1 cellular context compared by ENCODE assay signal in the genomic region with DNA sequence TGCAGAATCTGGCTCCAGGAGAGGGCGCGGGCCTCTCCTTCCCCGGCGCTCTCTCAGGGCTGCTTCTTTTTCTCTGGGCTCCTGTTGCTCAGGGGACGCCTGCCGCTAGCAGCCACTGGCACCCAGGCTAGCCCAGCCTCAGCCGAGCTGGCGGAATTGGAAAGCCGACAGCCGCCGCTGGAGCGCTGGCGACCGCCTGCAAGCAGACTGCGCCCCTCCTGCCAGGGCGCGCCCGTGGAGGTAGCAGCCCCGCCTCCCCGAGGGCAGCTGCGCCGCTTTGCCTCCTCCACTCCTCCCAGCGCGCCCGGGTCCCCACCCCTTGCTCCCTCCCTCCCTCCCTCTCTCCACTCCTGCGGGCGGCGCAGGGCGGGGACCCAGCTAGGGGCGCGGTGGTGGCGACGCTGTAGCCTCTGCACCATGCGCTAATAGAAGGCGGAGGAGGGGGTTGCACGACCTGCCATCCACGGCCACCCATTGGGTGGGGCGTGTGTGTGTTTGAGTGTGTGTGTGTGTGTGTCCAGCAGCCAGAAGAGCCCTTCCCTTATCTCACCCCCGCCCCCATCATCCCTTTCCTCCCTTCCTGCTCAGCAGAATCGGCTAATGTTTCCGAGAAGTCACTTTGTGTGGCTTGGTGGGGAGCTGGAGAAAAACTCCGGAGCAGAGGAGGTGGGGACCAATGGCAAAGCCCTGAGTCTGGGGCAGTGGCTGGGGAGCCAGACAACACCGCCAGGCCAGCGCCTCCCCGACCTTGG.
TF ChIP-seq lines count a peak whose summit lies in the region.

SCN9A (minus strand) TSS at position 209 of the 752 bp plus-strand sequence. CDS start 64,188 bp downstream, outside the sequence.

TF ChIP-seq in HEK293, 187 proteins besides CTCF, POLR2A, EP300 and RAD21 (continued from another document):
- TF ChIP-seq, protein P1, sequence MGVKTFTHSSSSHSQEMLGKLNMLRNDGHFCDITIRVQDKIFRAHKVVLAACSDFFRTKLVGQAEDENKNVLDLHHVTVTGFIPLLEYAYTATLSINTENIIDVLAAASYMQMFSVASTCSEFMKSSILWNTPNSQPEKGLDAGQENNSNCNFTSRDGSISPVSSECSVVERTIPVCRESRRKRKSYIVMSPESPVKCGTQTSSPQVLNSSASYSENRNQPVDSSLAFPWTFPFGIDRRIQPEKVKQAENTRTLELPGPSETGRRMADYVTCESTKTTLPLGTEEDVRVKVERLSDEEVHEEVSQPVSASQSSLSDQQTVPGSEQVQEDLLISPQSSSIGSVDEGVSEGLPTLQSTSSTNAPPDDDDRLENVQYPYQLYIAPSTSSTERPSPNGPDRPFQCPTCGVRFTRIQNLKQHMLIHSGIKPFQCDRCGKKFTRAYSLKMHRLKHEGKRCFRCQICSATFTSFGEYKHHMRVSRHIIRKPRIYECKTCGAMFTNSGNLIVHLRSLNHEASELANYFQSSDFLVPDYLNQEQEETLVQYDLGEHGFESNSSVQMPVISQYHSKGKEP (tag by site-specific recombination; IDR thresholded peaks at IDR 0.05), result peak; percentile 47
- TF ChIP-seq ZNF707 (tag by site-specific recombination; IDR thresholded peaks at IDR 0.05), result no peak
- TF ChIP-seq ZNF549 (tag by site-specific recombination; IDR thresholded peaks at IDR 0.05), result no peak
- TF ChIP-seq ZEB2 (tag by site-specific recombination; IDR thresholded peaks at IDR 0.05), result peak; percentile 9; the same call in 1 of the 2 replicates
- peak; percentile 98 for TF ChIP-seq ZNF341 (tag by site-specific recombination; IDR thresholded peaks at IDR 0.05; ENCODE audit: low read depth)
- 0 out of 2 replicates have a peak, but pooled peaks have one; percentile 16 for TF ChIP-seq INSM2 (tag by site-specific recombination; IDR thresholded peaks at IDR 0.05)
- TF ChIP-seq ZNF423 (tag by site-specific recombination; IDR thresholded peaks at IDR 0.05), result peak; percentile 68
- TF ChIP-seq FEZF1 (tag by site-specific recombination; IDR thresholded peaks at IDR 0.05), result 0 out of 2 replicates have a peak, but pooled peaks have one; percentile 13
- peak; percentile 97 for TF ChIP-seq SCRT2 (tag by site-specific recombination; IDR thresholded peaks at IDR 0.05)
- no peak for TF ChIP-seq PRDM6 (tag by site-specific recombination; IDR thresholded peaks at IDR 0.05)
- TF ChIP-seq ZNF350 (tag by site-specific recombination; IDR thresholded peaks at IDR 0.05), result no peak
- TF ChIP-seq BCL11A (tag by site-specific recombination; IDR thresholded peaks at IDR 0.05; ENCODE audit: low read depth), result no peak
- TF ChIP-seq MZF1 (tag by site-specific recombination; IDR thresholded peaks at IDR 0.05; ENCODE audit: borderline replicate concordance), result peak; percentile 58; the same call in 1 of the 2 replicates
- peak; percentile 54; the same call in 1 of the 2 replicates for TF ChIP-seq KLF10 (tag by site-specific recombination; IDR thresholded peaks at IDR 0.05)
- TF ChIP-seq ZNF837 (tag by site-specific recombination; IDR thresholded peaks at IDR 0.05), result no peak
- peak; percentile 29; the same call in 1 of the 2 replicates for TF ChIP-seq ZNF777 (tag by site-specific recombination; IDR thresholded peaks at IDR 0.05; ENCODE audit: borderline replicate concordance)
- peak; percentile 90 for TF ChIP-seq GLIS2 (tag by site-specific recombination; IDR thresholded peaks at IDR 0.05)
- TF ChIP-seq ZNF76 (tag by site-specific recombination; IDR thresholded peaks at IDR 0.05; ENCODE audit: borderline replicate concordance, low read depth), result peak; percentile 72
- TF ChIP-seq KLF17 (tag by site-specific recombination; IDR thresholded peaks at IDR 0.05), result peak; percentile 60; the same call in 1 of the 2 replicates
- no peak for TF ChIP-seq ZNF785 (tag by site-specific recombination; IDR thresholded peaks at IDR 0.05)
- peak; percentile 94 for TF ChIP-seq KLF1 (tag by site-specific recombination; IDR thresholded peaks at IDR 0.05)
- 0 out of 2 replicates have a peak, but pooled peaks have one; percentile 49 for TF ChIP-seq ZNF692 (tag by site-specific recombination; IDR thresholded peaks at IDR 0.05)
- peak; percentile 8; the same call in 1 of the 2 replicates for TF ChIP-seq ZFP37 (tag by site-specific recombination; IDR thresholded peaks at IDR 0.05)
- TF ChIP-seq YY2 (tag by site-specific recombination; IDR thresholded peaks at IDR 0.05), result no peak
- peak; percentile 82 for TF ChIP-seq ZBTB48 (tag by site-specific recombination; IDR thresholded peaks at IDR 0.05)
- TF ChIP-seq ZNF16 (tag by site-specific recombination; IDR thresholded peaks at IDR 0.05; ENCODE audit: low read depth), result no peak
- TF ChIP-seq WT1 (tag by site-specific recombination; IDR thresholded peaks at IDR 0.05), result peak; percentile 89
- TF ChIP-seq GLI4 (tag by site-specific recombination; IDR thresholded peaks at IDR 0.05), result no peak
- no peak for TF ChIP-seq ZNF324 (tag by site-specific recombination; IDR thresholded peaks at IDR 0.05)
- TF ChIP-seq ZNF280D (tag by site-specific recombination; IDR thresholded peaks at IDR 0.05), result no peak
